7 cellular contexts compared by ENCODE assay signal in the genomic region with DNA sequence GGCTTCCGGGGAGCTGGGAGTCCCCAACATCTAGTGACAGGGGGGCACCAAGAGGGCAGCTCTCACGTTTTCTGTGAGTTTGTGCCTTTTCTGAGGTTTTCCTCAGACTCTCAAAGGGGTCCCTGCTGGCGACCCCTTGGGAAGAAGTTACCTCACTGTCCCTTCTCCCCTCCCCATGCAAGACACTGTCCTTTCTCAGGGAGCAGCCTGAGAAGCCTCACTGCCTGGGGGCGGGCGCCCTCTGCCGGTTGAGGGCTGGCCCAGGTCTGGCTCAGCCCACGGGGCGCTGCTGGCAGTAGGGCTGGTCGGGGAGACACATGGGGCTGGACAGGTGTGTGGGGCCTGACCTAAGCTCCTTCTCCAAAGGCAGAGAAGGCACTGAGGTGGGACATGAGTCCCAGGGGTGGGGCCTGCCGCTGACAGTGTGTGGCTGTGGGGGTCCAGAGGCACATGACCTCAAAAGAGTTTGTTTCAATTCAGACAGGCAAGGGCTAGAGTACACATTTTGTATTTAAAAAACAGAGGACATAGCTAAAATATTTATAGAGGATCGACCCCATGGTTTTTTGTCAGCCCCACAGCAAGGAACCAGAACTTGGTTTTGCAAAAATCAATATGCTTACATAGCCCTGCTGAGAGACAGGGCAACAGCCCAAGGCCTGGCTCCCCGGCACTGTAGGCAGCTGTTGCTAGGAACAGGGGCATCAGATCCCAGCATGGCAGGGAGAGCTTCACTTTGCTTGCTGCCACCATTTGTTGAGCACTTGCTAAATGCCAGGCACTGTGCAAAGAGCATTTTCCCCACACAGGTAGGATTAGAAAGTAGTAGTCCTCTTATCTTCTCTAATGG. TPM values are rescaled to one million over a fixed set of nuclear protein-coding genes. Genes with fewer than 3 reads are reported as not detected.
A peak's percentile ranks its signal among the peaks of the same experiment; 100 is the strongest.
DNase-seq lines count a peak whose midpoint lies in the region; ATAC-seq, FAIRE-seq and TF ChIP-seq lines count a peak whose summit lies in the region.

No MANE protein-coding gene starts in this region.

- no peaks in the 10 kb centered on the region for H3K79me2 ChIP-seq in neural cell (replicated peaks; ENCODE audit: insufficient read depth, low read length)

- FAIRE-seq in GM12892 (lab: Jason Lieb, UNC): peak; percentile 91

- H3K9me2 ChIP-seq in neural cell (ENCODE audit: insufficient read depth, low read length): no peaks in the 10 kb centered on the region

- no peak overlapping the region for H2AFZ ChIP-seq in neural cell (ENCODE audit: low read depth, low read length)

- no peaks in the 10 kb centered on the region for H3K9me3 ChIP-seq in neural cell (ENCODE audit: low read length)
- no peaks in the 10 kb centered on the region for H3K9me3 ChIP-seq in stomach

- 13 to 35% (median 18%) methylated on average over 6 to 12 of the region's 12 CpGs for WGBS in stomach, 5 donors

- intact Hi-C loops in stomach (cut with DNase I; ENCODE audit: low total_unique reads): loop anchor here (5.0 to 10.0 kb wide), 2 partner anchors 254 to 402 kb away; a partner anchor contains a TSS

- TF ChIP-seq POLR2A in GM12892 (IDR thresholded peaks at IDR 0.05; ENCODE audit: low read depth, low read length): no peak
- TF ChIP-seq POLR2A in stomach (IDR thresholded peaks at IDR 0.05): no peak

- DNase-seq in GM12892 (ENCODE audit: insufficient read length) (peak; percentile 81), OCI-M1 (lab: John Stamatoyannopoulos, UW) (peak; percentile 64), fibroblast of gingiva (ENCODE audit: low read depth) (peak; percentile 34), stomach (peak; percentile 81)
- DNase-seq in activated T-cell treated with anti-CD3 and anti-CD28 coated beads, Interleukin-2, amount 50 U/mL, for 1 hour: peak; percentile 85

- H3K36me3 ChIP-seq in neural cell (ENCODE audit: insufficient read depth, low read length) (no peaks in the 10 kb centered on the region), stomach (peaks cover 0 to 10% (median 6%) of the 10 kb centered on the region in 4 donors)

- TF ChIP-seq CTCF in neural cell (IDR thresholded peaks at IDR 0.05; ENCODE audit: poor library complexity, severe bottlenecking) (peak; percentile 95), stomach (IDR thresholded peaks at IDR 0.05) (peak in 5 of 7 experiments; percentile 82 to 95 (median 89))

- peak; percentile 97 for TF ChIP-seq RAD21 in neural cell (conservative IDR thresholded peaks at IDR 0.05)

- no peaks in the 10 kb centered on the region for H3F3A ChIP-seq in neural cell (ENCODE audit: insufficient read depth, low read length, poor library complexity, severe bottlenecking)

- H3K4me1 ChIP-seq in stomach: peaks cover 0 to 15% (median 10%) of the 10 kb centered on the region in 4 donors

- H3K27ac ChIP-seq in neural cell (ENCODE audit: low read length) (no peak overlapping the region), stomach (no peak overlapping the region)

- H3K4me2 ChIP-seq in neural cell (ENCODE audit: low read length): no peak overlapping the region

- no peak for TF ChIP-seq EP300 in neural cell (conservative IDR thresholded peaks at IDR 0.05; ENCODE audit: poor library complexity, severe bottlenecking)
- TF ChIP-seq EP300 in stomach (IDR thresholded peaks at IDR 0.05): no peak

- H3K27me3 ChIP-seq in neural cell (ENCODE audit: insufficient read depth, low read depth, low read length) (no peaks in the 10 kb centered on the region), stomach (no peaks in the 10 kb centered on the region)

- no peaks in the 10 kb centered on the region for H4K20me1 ChIP-seq in neural cell (ENCODE audit: insufficient read depth)

- H3K4me3 ChIP-seq in neural cell (ENCODE audit: low read length) (no peak overlapping the region), stomach (no peak overlapping the region)

- H3K9ac ChIP-seq in neural cell (ENCODE audit: low read length): no peak overlapping the region

- peak; percentile 60 for ATAC-seq in HG03565 (IDR thresholded peaks at IDR 0.05; ENCODE audit: unreplicated experiment)

TF ChIP-seq in neural cell, 6 proteins besides CTCF, POLR2A, EP300 and RAD21:
- no peak for TF ChIP-seq MXI1 (conservative IDR thresholded peaks at IDR 0.05; ENCODE audit: poor library complexity, severe bottlenecking)
- TF ChIP-seq SMC3 (conservative IDR thresholded peaks at IDR 0.05; ENCODE audit: poor library complexity): peak; percentile 97
- no peak for TF ChIP-seq EZH2 (IDR thresholded peaks at IDR 0.05; ENCODE audit: borderline replicate concordance, insufficient read depth, low read length, poor library complexity, severe bottlenecking)
TF ChIP-seq in neural cell: peak in this region for 1.

RNA-seq across cellular contexts. Expression of a gene that starts 18.5 kb away (rescaled TPM):
- polyA plus RNA-seq in GM12892 (2012; ENCODE audit: missing spikeins): not detected
- 0.10 TPM in 1 of 2 replicates, not detected in the other for polyA plus RNA-seq in neural cell
- not detected in 2 replicates for polyA minus RNA-seq in neural cell
- total RNA-seq in stomach: 100 to 1,000 TPM in 3 of 5 donors, 10 to 100 TPM in 1, 1 to 10 TPM in 1; 5.8 to 689 (median 187) TPM
- 100 to 1,000 TPM in 2 of 3 donors, 10 to 100 TPM in 1; 31.0 to 332 (median 102) TPM for polyA plus RNA-seq in stomach

RNA-seq across cellular contexts. Expression of a gene that starts 50.3 kb away (rescaled TPM):
- polyA plus RNA-seq in GM12892 (2012; ENCODE audit: missing spikeins): not detected
- polyA plus RNA-seq in neural cell (not detected in 2 replicates), stomach (under 1 TPM in 1 of 3 donors, not detected in 2; 0.78 TPM)
- not detected in 2 replicates for polyA minus RNA-seq in neural cell
- not detected for total RNA-seq in stomach

Comparison
In these comparisons a context has a peak if more than half of its experiments do, and no peak if none do; other contexts are left out.
1. DNase-seq: peak in every context shown above with its lines; median percentile 85 in activated T-cell treated with anti-CD3 and anti-CD28 coated beads, Interleukin-2, amount 50 U/mL, for 1 hour; 81 in GM12892; 81 in stomach; 64 in OCI-M1; 34 in fibroblast of gingiva.
2. RNA of a gene that starts 18.5 kb away (polyA plus RNA-seq): 31.0 to 332 TPM in stomach; 0.10 TPM in neural cell; every median in the first group is over 10 times any median in the second.